8 cellular contexts compared by ENCODE assay signal in the genomic region with DNA sequence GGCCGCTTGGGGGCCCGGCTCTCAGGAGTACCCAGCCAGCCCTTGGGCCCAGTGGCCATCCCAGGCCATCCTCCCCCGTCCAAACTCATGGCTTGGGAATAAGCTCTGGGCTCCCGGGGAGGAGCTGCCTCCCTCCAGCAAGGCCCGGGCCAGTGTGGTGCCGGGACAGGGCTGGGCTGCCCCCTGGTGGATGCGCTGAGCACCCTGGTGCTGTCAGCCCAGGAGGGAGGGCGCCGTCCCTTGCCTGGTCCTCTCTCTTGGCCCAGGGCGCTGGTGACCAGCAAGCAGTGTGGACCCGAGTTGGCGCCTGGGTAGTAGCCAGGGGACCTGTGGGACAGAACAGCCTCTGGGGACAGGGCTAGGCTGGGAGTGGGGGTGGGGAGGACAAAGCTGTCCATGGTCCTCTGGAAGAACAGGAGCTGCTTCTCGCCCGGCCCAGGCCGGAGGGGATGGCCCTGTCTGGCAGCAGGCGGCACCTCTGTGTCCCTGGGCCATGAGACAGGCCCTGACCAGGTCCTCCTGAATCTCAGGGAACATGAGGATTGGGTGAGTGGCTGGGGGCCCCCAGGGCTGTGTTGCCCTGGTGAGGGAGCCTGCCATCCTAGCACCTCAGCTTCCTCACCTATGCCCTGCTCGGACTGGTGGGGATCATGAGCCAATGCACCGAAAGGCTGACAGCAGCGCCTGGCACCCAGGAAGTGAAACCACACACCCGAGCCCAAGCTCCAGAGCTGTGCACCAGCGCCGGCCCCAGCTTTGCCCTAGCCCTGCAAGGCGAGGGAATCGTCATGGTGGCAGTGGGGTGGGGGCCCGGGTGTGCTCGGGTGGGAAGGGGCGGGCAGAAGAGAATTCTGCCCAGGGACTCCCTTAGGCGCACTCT. TPM values are rescaled to one million over a fixed set of nuclear protein-coding genes. Genes with fewer than 3 reads are reported as not detected.
DNase-seq lines count a peak whose midpoint lies in the region; ATAC-seq and TF ChIP-seq lines count a peak whose summit lies in the region.

No MANE protein-coding gene starts in this region.

- H3K36me3 ChIP-seq in Panc1 (ENCODE audit: control insufficient read depth, insufficient read depth, low read length) (no peaks in the 10 kb centered on the region), neuronal stem cell (replicated peaks in 1 of 2; ENCODE audit: control insufficient read depth in 2 of 2, insufficient read depth in 2 of 2, low read length in 2 of 2) (peaks cover 1 to 3% of the 10 kb centered on the region in 2 donors)

- in situ Hi-C loops in Panc1 (cut with HindIII; ENCODE audit: low pct_unique_long_range_greater_than_20kb, low sequenced_read_pairs), result no loop called here

- peak overlapping the region; percentile 68 for H2BK5ac ChIP-seq in neuronal stem cell (ENCODE audit: low read length)

- WGBS in neuronal stem cell (ENCODE audit: extremely low coverage in 2 of 2, insufficient read length in 2 of 2, insufficient replicate concordance in 1 of 2), 2 donors, result no CpG with 5 or more reads among the region's 28 CpGs

- DNase-seq in CD4-positive, alpha-beta T cell, result peak; percentile 63 to 79 (median 71)
- peak; percentile 75 for DNase-seq in H4 (ENCODE audit: low spot score)
- DNase-seq in Panc1 (ENCODE audit: low read depth, low spot score), result peak; percentile 30
- peak; percentile 85 to 87 for DNase-seq in activated T-cell treated with anti-CD3 and anti-CD28 coated beads, Interleukin-2, amount 50 U/mL, for 72 hours
- DNase-seq in fibroblast of peridontal ligament (ENCODE audit: extremely low read depth), result peak; percentile 72
- peak; percentile 67 for DNase-seq in neuronal stem cell (ENCODE audit: low spot score)
- peak; percentile 58 for DNase-seq in stromal cell of bone marrow (ENCODE audit: low read depth)
- DNase-seq in NCI-H1092 treated with DMSO at 0.1 percent for 48 hours (lab: John Stamatoyannopoulos, UW), result no peak

- no peak overlapping the region for H3K4me2 ChIP-seq in neuronal stem cell (ENCODE audit: insufficient read depth, low read length, poor library complexity, severe bottlenecking)

- H2BK120ac ChIP-seq in neuronal stem cell (ENCODE audit: low read depth, low read length), result no peak overlapping the region

- intact Hi-C loops in CD4-positive, alpha-beta T cell (cut with DNase I, micrococcal nuclease), result loop anchor here (1.0 to 10.0 kb wide), 4 partner anchors 65 to 187 kb away; no protein-coding TSS in a partner anchor
- intact Hi-C loops in Panc1 (cut with micrococcal nuclease; ENCODE audit: unreplicated experiment), result loop anchor here (2.0 kb wide), 1 partner anchor 187 kb away; a partner anchor contains a TSS

- no peak overlapping the region for H4K8ac ChIP-seq in neuronal stem cell (ENCODE audit: low read depth, low read length)

- H3K27ac ChIP-seq in CD4-positive, alpha-beta T cell (ENCODE audit: low read depth, low read length), result no peak overlapping the region
- H3K27ac ChIP-seq in Panc1 (ENCODE audit: low read length) (no peak overlapping the region), neuronal stem cell (replicated peaks; ENCODE audit: low read length) (no peak overlapping the region)

- H3K27me3 Mint-ChIP-seq in CD4-positive, alpha-beta T cell, result no peaks in the 10 kb centered on the region
- H3K27me3 Mint-ChIP-seq in activated T-cell treated with anti-CD3 and anti-CD28 coated beads, Interleukin-2, amount 50 U/mL, for 72 hours (ENCODE audit: low read depth), result no peaks in the 10 kb centered on the region

- H3K9me3 ChIP-seq in CD4-positive, alpha-beta T cell (ENCODE audit: control insufficient read depth, low read length), result no peaks in the 10 kb centered on the region
- no peaks in the 10 kb centered on the region for H3K9me3 ChIP-seq in Panc1 (ENCODE audit: control insufficient read depth, insufficient read depth, low read depth, low read length)
- no peaks in the 10 kb centered on the region for H3K9me3 ChIP-seq in neuronal stem cell (replicated peaks in 1 of 2; ENCODE audit: control insufficient read depth in 2 of 2, insufficient read depth in 1 of 2, low read depth in 1 of 2, low read length in 2 of 2)

- H2AFZ ChIP-seq in neuronal stem cell (ENCODE audit: low read length), result no peak overlapping the region

- TF ChIP-seq CTCF in CD4-positive, alpha-beta T cell (IDR thresholded peaks at IDR 0.05), result peak; percentile 87
- peak; percentile 96 for TF ChIP-seq CTCF in Panc1 (IDR thresholded peaks at IDR 0.05)

- H3K4me1 ChIP-seq in Panc1 (ENCODE audit: control insufficient read depth, insufficient read depth, low read length) (peaks cover 5% of the 10 kb centered on the region; the same call in 1 of the 2 replicates), neuronal stem cell (ENCODE audit: control insufficient read depth in 2 of 2, insufficient read depth in 1 of 2, low read depth in 1 of 2, low read length in 2 of 2) (peaks cover 0 to 4% of the 10 kb centered on the region in 2 donors)

- H3K36me3 Mint-ChIP-seq in CD4-positive, alpha-beta T cell (ENCODE audit: low read depth), result no peaks in the 10 kb centered on the region
- no peaks in the 10 kb centered on the region for H3K36me3 Mint-ChIP-seq in activated T-cell treated with anti-CD3 and anti-CD28 coated beads, Interleukin-2, amount 50 U/mL, for 72 hours (ENCODE audit: insufficient read depth in 2 of 2)

- peak overlapping the region; percentile 65 for H3K18ac ChIP-seq in neuronal stem cell (ENCODE audit: low read length)

- no peak overlapping the region for H4K91ac ChIP-seq in neuronal stem cell (ENCODE audit: low read depth, low read length, poor library complexity)

- H3K4ac ChIP-seq in neuronal stem cell (ENCODE audit: low read length), result no peak overlapping the region

- no peaks in the 10 kb centered on the region for H3K27me3 ChIP-seq in CD4-positive, alpha-beta T cell (ENCODE audit: control insufficient read depth, insufficient read depth, low read length)
- H3K27me3 ChIP-seq in Panc1 (ENCODE audit: control insufficient read depth, insufficient read depth, low read length) (no peaks in the 10 kb centered on the region), neuronal stem cell (ENCODE audit: control insufficient read depth in 3 of 3, insufficient read depth in 3 of 3, low read depth in 1 of 3, low read length in 3 of 3) (no peaks in the 10 kb centered on the region)

- peak overlapping the region; percentile 39 for H2BK15ac ChIP-seq in neuronal stem cell (ENCODE audit: low read length)

- H3K9me3 Mint-ChIP-seq in CD4-positive, alpha-beta T cell, result no peaks in the 10 kb centered on the region
- H3K9me3 Mint-ChIP-seq in activated T-cell treated with anti-CD3 and anti-CD28 coated beads, Interleukin-2, amount 50 U/mL, for 72 hours, result no peaks in the 10 kb centered on the region

- no peaks in the 10 kb centered on the region for H3K4me1 Mint-ChIP-seq in CD4-positive, alpha-beta T cell (ENCODE audit: low read depth)
- H3K4me1 Mint-ChIP-seq in activated T-cell treated with anti-CD3 and anti-CD28 coated beads, Interleukin-2, amount 50 U/mL, for 72 hours (ENCODE audit: low read depth), result no peaks in the 10 kb centered on the region

- no peak overlapping the region for H3K14ac ChIP-seq in neuronal stem cell (ENCODE audit: low read length)

- CTCF ChIA-PET in CD4-positive, alpha-beta T cell (lab: Charles Lee), result interaction anchor here (0.6 to 2.8 kb wide), 11 partner anchors 8 to 193 kb away, joined by 3 to 47 read pairs (median 5); a partner anchor contains a TSS
- CTCF ChIA-PET in Panc1 (lab: Charles Lee), result interaction anchor here (0.5 to 2.2 kb wide), 15 partner anchors 10 to 655 kb away, joined by 3 to 38 read pairs (median 3); a partner anchor contains a TSS

- H2BK12ac ChIP-seq in neuronal stem cell (ENCODE audit: low read length), result no peak overlapping the region

- H3K4me3 Mint-ChIP-seq in CD4-positive, alpha-beta T cell, result no peak overlapping the region
- no peak overlapping the region for H3K4me3 Mint-ChIP-seq in activated T-cell treated with anti-CD3 and anti-CD28 coated beads, Interleukin-2, amount 50 U/mL, for 72 hours

- ATAC-seq in CD4-positive, alpha-beta T cell (ENCODE audit: poor library complexity), result peak; percentile 95
- ATAC-seq in Panc1, result peak; percentile 90
- ATAC-seq in activated T-cell treated with anti-CD3 and anti-CD28 coated beads, Interleukin-2, amount 50 U/mL, for 72 hours (replicated peaks in 1 of 2), result peak; percentile 97 to 98

- POLR2A ChIA-PET in CD4-positive, alpha-beta T cell (lab: Charles Lee), result interaction anchor here (0.6 to 3.8 kb wide), 5 partner anchors 9 to 188 kb away, joined by 3 to 27 read pairs (median 3); a partner anchor contains a TSS
- POLR2A ChIA-PET in Panc1 (lab: Charles Lee), result interaction anchor here (0.6 to 1.0 kb wide), 2 partner anchors 164 to 187 kb away, joined by 3 to 5 read pairs; a partner anchor contains a TSS

- peaks cover 3% of the 10 kb centered on the region for H3K79me1 ChIP-seq in neuronal stem cell (ENCODE audit: low read depth, low read length)

- no peak overlapping the region for H3K27ac Mint-ChIP-seq in CD4-positive, alpha-beta T cell
- no peak overlapping the region for H3K27ac Mint-ChIP-seq in activated T-cell treated with anti-CD3 and anti-CD28 coated beads, Interleukin-2, amount 50 U/mL, for 72 hours

- H3K23ac ChIP-seq in neuronal stem cell (ENCODE audit: low read depth, low read length, poor library complexity), result peak overlapping the region; percentile 45

- H3K4me3 ChIP-seq in Panc1 (ENCODE audit: low read depth in 2 of 2, low read length in 2 of 2), result no peak overlapping the region
- peak overlapping the region in 1 of 2 donors; percentile 27 for H3K4me3 ChIP-seq in neuronal stem cell (ENCODE audit: low read length in 2 of 2)

- H3K9ac ChIP-seq in neuronal stem cell (ENCODE audit: low read depth, low read length, poor library complexity), result peak overlapping the region; percentile 32

- peak overlapping the region; percentile 91 for H2AK5ac ChIP-seq in neuronal stem cell (ENCODE audit: low read depth, low read length)

- no TSS peak for BruUV-seq in Panc1 (replicated peaks; lab: Mats Ljungman, UMichigan)

RNA-seq across cellular contexts. Expression of a gene that starts 9.4 kb away (rescaled TPM):
- 1 to 10 TPM; 5.3 to 6.5 TPM for total RNA-seq in CD4-positive, alpha-beta T cell
- total RNA-seq in H4 (2014; rRNA removed; shearing (Covaris generic)), result 5.4 and 6.3 TPM in 2 replicates
- total RNA-seq in Panc1 (2021; ENCODE audit: unreplicated experiment), result 21.3 TPM
- polyA plus RNA-seq in Panc1 (2012; ENCODE audit: insufficient read length), result 13.2 TPM
- 1 to 10 TPM; 6.8 to 6.9 TPM for total RNA-seq in activated T-cell treated with anti-CD3 and anti-CD28 coated beads, Interleukin-2, amount 50 U/mL, for 72 hours
- 7.1 TPM for polyA plus RNA-seq in neuronal stem cell (2013, experiment 1 of 2)
- polyA plus RNA-seq in neuronal stem cell (2013, experiment 2 of 2), result 7.9 TPM

RNA-seq across cellular contexts. Expression of a gene that starts 9.7 kb away (rescaled TPM):
- total RNA-seq in CD4-positive, alpha-beta T cell, result 10 to 100 TPM; 57.9 to 60.7 TPM
- 173 and 208 TPM in 2 replicates for total RNA-seq in H4 (2014; rRNA removed; shearing (Covaris generic))
- 235 TPM for total RNA-seq in Panc1 (2021; ENCODE audit: unreplicated experiment)
- 207 TPM for polyA plus RNA-seq in Panc1 (2012; ENCODE audit: insufficient read length)
- 100 to 1,000 TPM; 160 to 166 TPM for total RNA-seq in activated T-cell treated with anti-CD3 and anti-CD28 coated beads, Interleukin-2, amount 50 U/mL, for 72 hours
- polyA plus RNA-seq in neuronal stem cell (2013, experiment 1 of 2), result 63.2 TPM
- polyA plus RNA-seq in neuronal stem cell (2013, experiment 2 of 2), result 64.3 TPM

RNA-seq across cellular contexts. Expression of a gene that starts 30.4 kb away (rescaled TPM):
- 10 to 100 TPM; 12.0 to 12.5 TPM for total RNA-seq in CD4-positive, alpha-beta T cell
- total RNA-seq in H4 (2014; rRNA removed; shearing (Covaris generic)), result 26.1 and 44.5 TPM in 2 replicates
- total RNA-seq in Panc1 (2021; ENCODE audit: unreplicated experiment), result 49.8 TPM
- 69.0 TPM for polyA plus RNA-seq in Panc1 (2012; ENCODE audit: insufficient read length)
- 10 to 100 TPM; 10.2 to 11.4 TPM for total RNA-seq in activated T-cell treated with anti-CD3 and anti-CD28 coated beads, Interleukin-2, amount 50 U/mL, for 72 hours
- 12.4 TPM for polyA plus RNA-seq in neuronal stem cell (2013, experiment 1 of 2)
- polyA plus RNA-seq in neuronal stem cell (2013, experiment 2 of 2), result 12.5 TPM
